1 cellular context compared by ENCODE assay signal in genomic region chr2:71067567-71068217, GRCh38.
A peak's percentile ranks its signal among the peaks of the same experiment; 100 is the strongest.
TF ChIP-seq lines count a peak whose summit lies in the region.

No MANE protein-coding gene starts in this region.

TF ChIP-seq in H1, 55 proteins besides CTCF, POLR2A, EP300 and RAD21:
- TF ChIP-seq USF2 (IDR thresholded peaks at IDR 0.05; ENCODE audit: low read length) (no peak), SAP30 (IDR thresholded peaks at IDR 0.05; ENCODE audit: insufficient read depth, insufficient replicate concordance, low read length) (peak; percentile 68), SIN3A (conservative IDR thresholded peaks at IDR 0.05 in 1 of 2, IDR thresholded peaks at IDR 0.05 in 1 of 2; ENCODE audit: low read depth in 1 of 2, low read length in 2 of 2) (peak in 1 of 2 experiments; percentile 8; a peak in 1 of 4 replicates)
TF ChIP-seq in H1: peak in this region for 2.
